ENCODE assay signal across 10 cellular contexts in the genomic region with DNA sequence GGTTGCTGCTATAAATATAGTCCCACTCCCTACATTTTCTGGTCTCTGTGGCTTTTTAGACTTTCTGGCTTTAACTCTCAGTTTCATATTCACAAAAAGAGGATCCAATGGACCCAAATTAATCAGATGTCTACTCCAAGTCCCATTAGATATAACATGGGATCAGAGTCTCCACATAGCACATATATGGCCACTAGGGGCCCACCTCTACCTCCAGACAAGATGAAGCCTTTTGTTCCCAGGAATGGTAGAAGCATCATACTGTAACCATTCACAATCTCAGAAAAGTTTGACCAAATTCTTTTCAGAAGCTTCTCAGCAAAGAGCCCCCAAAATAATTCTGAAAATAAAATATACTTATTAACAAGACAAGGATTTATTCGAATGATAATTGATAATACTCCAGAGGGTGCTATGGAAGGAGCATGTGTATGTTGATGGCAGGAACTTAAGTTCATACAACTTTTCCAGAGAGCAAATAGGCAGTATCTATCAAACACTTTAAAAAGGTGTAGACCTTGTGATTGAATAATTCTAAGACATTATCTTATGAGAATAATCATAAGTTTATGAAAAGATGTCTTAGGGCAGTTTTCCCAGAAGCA.
DNase-seq lines count a peak whose midpoint lies in the region; ATAC-seq, FAIRE-seq and TF ChIP-seq lines count a peak whose summit lies in the region.
"Had no signal": no experiment of that assay in that cellular context is flagged by ENCODE, and none has a peak within 500 bp of the region (broad histone marks: within the 10 kb centered on the region; RNA-seq: fewer than 3 reads in every experiment).

No MANE protein-coding gene starts in this region.

- H3K27ac ChIP-seq in skeletal muscle tissue (ENCODE audit: low read depth, low read length): peak overlapping the region; percentile 45
- no peak overlapping the region for H3K27ac ChIP-seq in CD8-positive, alpha-beta memory T cell (ENCODE audit: low read depth, low read length)
- H3K27ac ChIP-seq: epithelial cell of prostate had no signal

- H3K9me3 ChIP-seq in NT2/D1 (ENCODE audit: insufficient read depth, low read length) (no peaks in the 10 kb centered on the region), skeletal muscle tissue (ENCODE audit: control insufficient read depth in 3 of 3, low read length in 3 of 3) (no peaks in the 10 kb centered on the region)
- no peaks in the 10 kb centered on the region for H3K9me3 ChIP-seq in CD8-positive, alpha-beta memory T cell (ENCODE audit: low read length)

- H3K4me1 ChIP-seq in NT2/D1 (ENCODE audit: insufficient read depth, insufficient read length): no peaks in the 10 kb centered on the region
- H3K4me1 ChIP-seq in skeletal muscle tissue (ENCODE audit: control insufficient read depth in 3 of 3, insufficient read depth in 3 of 3, low read length in 3 of 3): no peaks in the 10 kb centered on the region
- peaks cover 6% of the 10 kb centered on the region for H3K4me1 ChIP-seq in CD8-positive, alpha-beta memory T cell (ENCODE audit: insufficient read depth, low read length)

- H3K27ac Mint-ChIP-seq in CD8-positive, alpha-beta memory T cell: no peak overlapping the region

- peaks cover 0 to 3% (median 0%) of the 10 kb centered on the region in 3 donors for H3K4me1 Mint-ChIP-seq in CD8-positive, alpha-beta memory T cell

- no peaks in the 10 kb centered on the region for H3K36me3 ChIP-seq in NT2/D1 (ENCODE audit: insufficient read depth, insufficient read length, low read length)
- H3K36me3 ChIP-seq in skeletal muscle tissue (ENCODE audit: control insufficient read depth in 3 of 3, insufficient read depth in 3 of 3, low read length in 3 of 3): no peaks in the 10 kb centered on the region
- no peaks in the 10 kb centered on the region for H3K36me3 ChIP-seq in CD8-positive, alpha-beta memory T cell (ENCODE audit: insufficient read depth, low read length)

- H3K27me3 Mint-ChIP-seq in CD8-positive, alpha-beta memory T cell: peaks cover 6 to 12% of the 10 kb centered on the region in 2 donors

- H3K36me3 Mint-ChIP-seq in CD8-positive, alpha-beta memory T cell: no peaks in the 10 kb centered on the region

- H3K9me3 Mint-ChIP-seq in CD8-positive, alpha-beta memory T cell: no peaks in the 10 kb centered on the region
- H3K9me3 Mint-ChIP-seq: stimulated activated naive CD8-positive, alpha-beta T cell treated with anti-CD3 and anti-CD28 coated beads, Interleukin-15, Interleukin-2, amounts not matched to agents 100 ng/mL and 50 ng/mL, for 24 hours had no signal

- FAIRE-seq in frontal cortex (lab: Jason Lieb, UNC): no peak

- H3K4me3 ChIP-seq in NT2/D1 (ENCODE audit: insufficient read length, low read depth) (no peak overlapping the region), skeletal muscle tissue (ENCODE audit: low read length in 3 of 3) (no peak overlapping the region)
- no peak overlapping the region for H3K4me3 ChIP-seq in CD8-positive, alpha-beta memory T cell (ENCODE audit: low read length)

- H3K27me3 ChIP-seq in NT2/D1 (ENCODE audit: insufficient read depth, insufficient read length) (no peaks in the 10 kb centered on the region), skeletal muscle tissue (ENCODE audit: control insufficient read depth in 3 of 3, insufficient read depth in 3 of 3, low read length in 3 of 3) (no peaks in the 10 kb centered on the region)
- H3K27me3 ChIP-seq in CD8-positive, alpha-beta memory T cell (ENCODE audit: insufficient read depth, low read length, poor library complexity, severe bottlenecking): no peaks in the 10 kb centered on the region

- ATAC-seq in GM18502 (IDR thresholded peaks at IDR 0.05; ENCODE audit: poor library complexity, unreplicated experiment): peak; percentile 94
- ATAC-seq in HG02840 (IDR thresholded peaks at IDR 0.05; ENCODE audit: low FRiP score, unreplicated experiment): peak; percentile 81

- POLR2A ChIA-PET in CD8-positive, alpha-beta memory T cell (lab: Charles Lee): no interaction called here

- H3K9ac ChIP-seq in NT2/D1 (ENCODE audit: insufficient read length, low read depth) (no peak overlapping the region), skeletal muscle tissue (ENCODE audit: low read depth in 1 of 3, low read length in 3 of 3) (no peak overlapping the region)

- H3K4me3 Mint-ChIP-seq in CD8-positive, alpha-beta memory T cell: no peak overlapping the region
- H3K4me3 Mint-ChIP-seq: stimulated activated naive CD8-positive, alpha-beta T cell treated with anti-CD3 and anti-CD28 coated beads, Interleukin-15, Interleukin-2, amounts not matched to agents 100 ng/mL and 50 ng/mL, for 24 hours had no signal

- CTCF ChIA-PET in CD8-positive, alpha-beta memory T cell (lab: Charles Lee): no interaction called here

- peak; percentile 40 for TF ChIP-seq CTCF in AG09319 (IDR thresholded peaks at IDR 0.05; ENCODE audit: low read depth, low read length)

- DNase-seq in AG09319 (ENCODE audit: extremely low read depth, low read depth) (no peak), NT2/D1 (ENCODE audit: low read depth, low spot score) (peak; percentile 35), fibroblast of the conjunctiva (ENCODE audit: low read depth) (peak; percentile 3), frontal cortex (ENCODE audit: low spot score in 2 of 2) (no peak)
- no peak for DNase-seq in CD8-positive, alpha-beta memory T cell

Comparison
In these comparisons a context has a peak if more than half of its experiments do, and no peak if none do; other contexts are left out.
1. DNase-seq: peak in NT2/D1 (single experiment) and fibroblast of the conjunctiva (single experiment); none in AG09319 (single experiment), CD8-positive, alpha-beta memory T cell (0 of 5) and frontal cortex (0 of 2).